ENCODE assay signal across 26 cellular contexts in the genomic region with DNA sequence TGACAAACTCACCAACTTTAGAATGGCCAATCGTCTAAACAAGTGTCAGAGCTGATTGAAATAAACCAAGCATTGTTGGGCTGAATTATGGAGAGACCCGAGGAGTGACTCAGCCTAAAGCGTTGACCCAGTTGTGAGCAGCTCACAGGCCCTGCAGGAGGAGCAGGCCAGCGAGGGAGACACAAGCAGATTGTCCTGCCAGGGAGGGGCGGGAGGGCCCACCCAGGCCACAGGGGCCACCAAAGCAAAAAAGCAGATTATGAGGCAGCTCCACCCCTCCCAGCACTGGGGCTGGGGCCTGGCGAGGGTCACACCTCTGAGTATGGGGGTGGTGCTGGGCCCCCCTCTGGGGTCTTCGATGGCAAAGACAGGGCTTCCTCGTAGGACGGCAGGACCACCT. TPM values are rescaled to one million over a fixed set of nuclear protein-coding genes. Genes with fewer than 3 reads are reported as not detected.
DNase-seq lines count a peak whose midpoint lies in the region; ATAC-seq and TF ChIP-seq lines count a peak whose summit lies in the region.
"Had no signal": no experiment of that assay in that cellular context is flagged by ENCODE, and none has a peak within 500 bp of the region (broad histone marks: within the 10 kb centered on the region; RNA-seq: fewer than 3 reads in every experiment).

No MANE protein-coding gene starts in this region.

- no peaks in the 10 kb centered on the region for H3K9me3 Mint-ChIP-seq in activated naive CD4-positive, alpha-beta T cell treated with anti-CD3 and anti-CD28 coated beads, Interleukin-2, amount 10 ng/mL, durations not matched to agents 7 days and 5 days
- H3K9me3 Mint-ChIP-seq: H9 had no signal

- no peak for TF ChIP-seq POLR2A in tibial nerve (IDR thresholded peaks at IDR 0.05)

- peak overlapping the region; percentile 28 for H3K27ac Mint-ChIP-seq in activated naive CD4-positive, alpha-beta T cell treated with anti-CD3 and anti-CD28 coated beads, Interleukin-2, amount 10 ng/mL, durations not matched to agents 7 days and 5 days

- ATAC-seq in HG03520 (IDR thresholded peaks at IDR 0.05; ENCODE audit: unreplicated experiment): no peak
- ATAC-seq: A549 had no signal

- no peak overlapping the region for H3K4me3 Mint-ChIP-seq in activated naive CD4-positive, alpha-beta T cell treated with anti-CD3 and anti-CD28 coated beads, Interleukin-2, amount 10 ng/mL, durations not matched to agents 7 days and 5 days
- H3K4me3 Mint-ChIP-seq: H9 had no signal

- H3K36me3 Mint-ChIP-seq in activated naive CD4-positive, alpha-beta T cell treated with anti-CD3 and anti-CD28 coated beads, Interleukin-2, amount 10 ng/mL, durations not matched to agents 7 days and 5 days: peaks cover 57% of the 10 kb centered on the region

- peaks cover 3% of the 10 kb centered on the region for H3K27me3 Mint-ChIP-seq in activated naive CD4-positive, alpha-beta T cell treated with anti-CD3 and anti-CD28 coated beads, Interleukin-2, amount 10 ng/mL, durations not matched to agents 7 days and 5 days

- WGBS in tibial nerve, 2 donors: 47 to 63% methylated on average over 9 of the region's 9 CpGs

- CTCF ChIA-PET in activated naive CD4-positive, alpha-beta T cell treated with anti-CD3 and anti-CD28 coated beads, Interleukin-2, amount 10 ng/mL, durations not matched to agents 7 days and 5 days (lab: Charles Lee): interaction anchor here (0.8 to 2.4 kb wide), 3 partner anchors 10 to 46 kb away, joined by 3 to 8 read pairs (median 8); no protein-coding TSS in a partner anchor

- no peaks in the 10 kb centered on the region for H3K27me3 ChIP-seq in tibial nerve
- H3K27me3 ChIP-seq: ascending aorta, hepatocyte had no signal

- H3K4me1 ChIP-seq in tibial nerve: peaks cover 0 to 22% (median 17%) of the 10 kb centered on the region in 4 donors
- H3K4me1 ChIP-seq: A549, ascending aorta had no signal

- H3K4me3 ChIP-seq in tibial nerve: no peak overlapping the region
- H3K4me3 ChIP-seq: A549, ascending aorta, hepatocyte, PC-9 had no signal

- H3K4me1 Mint-ChIP-seq in activated naive CD4-positive, alpha-beta T cell treated with anti-CD3 and anti-CD28 coated beads, Interleukin-2, amount 10 ng/mL, durations not matched to agents 7 days and 5 days: peaks cover 23% of the 10 kb centered on the region

- H3K27ac ChIP-seq in tibial nerve: peak overlapping the region in 3 of 4 donors; percentile 17 to 68 (median 62)
- H3K27ac ChIP-seq: A549, ascending aorta, C4-2B, hepatocyte, PC-9 had no signal

- TF ChIP-seq CTCF in tibial nerve (IDR thresholded peaks at IDR 0.05): no peak

- no peak for DNase-seq in activated naive CD4-positive, alpha-beta T cell treated with anti-CD3 and anti-CD28 coated beads, Interleukin-2, amount 10 ng/mL, durations not matched to agents 7 days and 5 days
- DNase-seq in activated naive CD4-positive, alpha-beta T cell treated with Interleukin-2 at 50 U/mL for 16 hours: no peak
- peak; percentile 49 for DNase-seq in SW480 (ENCODE audit: low spot score)
- peak; percentile 72 for DNase-seq in islet precursor cell
- no peak for DNase-seq in tibial nerve (ENCODE audit: low spot score in 2 of 2)
- DNase-seq in central memory CD4-positive, alpha-beta T cell: no peak
- no peak for DNase-seq in SHP77 (lab: John Stamatoyannopoulos, UW)
- DNase-seq: activated CD4-positive, CD25-positive, alpha-beta regulatory T cell treated with anti-CD3 and anti-CD28 coated beads, Interleukin-2, amount 50 U/mL, for 72 hours; activated effector memory CD4-positive, alpha-beta T cell treated with anti-CD3 and anti-CD28 coated beads, Interleukin-2, amount 50 U/mL, for 16 hours; DMS53; H9; KBM-7; NCI-H1048; NCI-H2081 treated with DMSO at 0.1 percent for 48 hours; NCI-H526; PC-9; SK-N-SH; stimulated activated CD4-positive, alpha-beta T cell treated with anti-CD3 and anti-CD28 coated beads, Interleukin-12 subunit alpha, Interleukin-12 subunit beta, amount 100 ng/mL, for 4 hours; T1000 had no signal

- TF ChIP-seq EP300 in tibial nerve (IDR thresholded peaks at IDR 0.05): no peak

- no peaks in the 10 kb centered on the region for H3K9me3 ChIP-seq in tibial nerve
- H3K9me3 ChIP-seq: A549, ascending aorta, SK-N-SH had no signal

- peaks cover 0 to 6% (median 3%) of the 10 kb centered on the region in 3 donors for H3K36me3 ChIP-seq in tibial nerve

RNA-seq across cellular contexts. Expression of gene MATN1, which starts 10.1 kb away (rescaled TPM):
- not detected for total RNA-seq in tibial nerve
- total RNA-seq: fibroblast of villous mesenchyme, H9, mammary epithelial cell had no signal

RNA-seq across cellular contexts. Expression of gene LAPTM5, which starts 24.1 kb away (rescaled TPM):
- 10 to 100 TPM; 21.1 to 67.8 (median 43.1) TPM for total RNA-seq in tibial nerve
- total RNA-seq: fibroblast of villous mesenchyme had no signal

Comparison
In these comparisons a context has a peak if more than half of its experiments do, and no peak if none do; other contexts are left out.
1. DNase-seq: peak in SW480 (single experiment) and islet precursor cell (single experiment); none in activated naive CD4-positive, alpha-beta T cell treated with anti-CD3 and anti-CD28 coated beads, Interleukin-2, amount 10 ng/mL, durations not matched to agents 7 days and 5 days (single experiment), activated naive CD4-positive, alpha-beta T cell treated with Interleukin-2 at 50 U/mL for 16 hours (single experiment), tibial nerve (0 of 2), central memory CD4-positive, alpha-beta T cell (single experiment) and SHP77 (0 of 2).